Comparison of ENCODE assay signal across 8 cellular contexts in the genomic region with DNA sequence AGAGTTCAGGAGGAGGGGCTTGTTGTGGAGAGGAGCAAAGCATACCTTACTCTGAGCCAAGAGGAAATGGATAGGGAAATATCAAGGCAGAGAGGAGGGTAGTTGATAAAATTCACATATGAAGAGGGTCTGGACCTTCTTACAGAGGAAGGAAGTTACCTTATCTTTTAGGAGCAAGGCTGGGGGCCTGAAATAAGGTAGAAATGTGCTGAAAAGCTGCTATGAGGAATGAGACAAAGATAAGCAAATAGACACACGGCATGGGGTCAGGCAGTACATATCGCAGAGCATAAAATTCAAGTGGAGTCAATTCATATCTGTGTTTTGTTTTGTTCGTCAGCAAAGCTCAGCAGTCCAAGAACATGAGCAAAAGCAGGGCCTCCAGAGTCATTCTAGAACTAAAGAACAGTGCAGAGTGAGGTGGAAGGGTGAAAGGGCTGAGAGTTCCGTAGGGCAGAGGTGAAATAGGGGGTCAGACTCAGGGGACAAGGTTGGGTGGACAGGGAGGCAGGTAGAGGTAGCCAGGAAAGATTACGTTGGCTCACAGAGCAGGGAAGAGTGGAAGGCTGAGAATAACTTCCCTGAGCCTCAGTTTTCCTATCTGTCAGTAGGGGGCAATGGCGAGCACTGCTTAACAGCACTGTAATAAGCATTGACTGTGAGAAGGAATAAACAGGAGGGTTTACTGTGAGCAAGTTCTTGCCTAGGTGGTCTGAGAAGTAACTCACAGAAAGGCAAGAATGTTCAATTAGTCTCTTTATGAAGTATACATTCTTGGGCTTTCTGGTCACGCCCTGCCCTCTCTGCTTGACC. TPM values are rescaled to one million over a fixed set of nuclear protein-coding genes. Genes with fewer than 3 reads are reported as not detected.
A peak's percentile ranks its signal among the peaks of the same experiment; 100 is the strongest.
DNase-seq lines count a peak whose midpoint lies in the region; ATAC-seq and TF ChIP-seq lines count a peak whose summit lies in the region.

No MANE protein-coding gene starts in this region.

- H3K27me3 ChIP-seq in cardiac muscle cell = no peaks in the 10 kb centered on the region

- no peak overlapping the region for H3K27ac ChIP-seq in cardiac muscle cell

- no peak overlapping the region for H3K4me3 ChIP-seq in cardiac muscle cell
- H3K4me3 ChIP-seq in foreskin fibroblast (ENCODE audit: low read depth in 1 of 2, low read length in 2 of 2) = no peak overlapping the region

- H3K36me3 ChIP-seq in cardiac muscle cell = no peaks in the 10 kb centered on the region

- DNase-seq in cardiac muscle cell (ENCODE audit: low read depth in 1 of 2, low spot score in 1 of 2) = peak; percentile 15 to 36
- DNase-seq in cardiac septum (ENCODE audit: low spot score) = no peak
- peak in 1 of 2 donors; percentile 8 for DNase-seq in foreskin fibroblast
- peak; percentile 3 for DNase-seq in stromal cell of bone marrow (ENCODE audit: low read depth)
- DNase-seq in DMS79 treated with DMSO at 0.1 percent for 48 hours (lab: John Stamatoyannopoulos, UW) = no peak

- intact Hi-C loops in cardiac septum (cut with DNase I) = no loop called here

- no peaks in the 10 kb centered on the region for H3K9me3 ChIP-seq in cardiac muscle cell (ENCODE audit: low read depth)

- ATAC-seq in HG02678 (IDR thresholded peaks at IDR 0.05; ENCODE audit: unreplicated experiment) = peak; percentile 49
- ATAC-seq in SK-N-SH treated with all-trans-retinoic acid at 6 μM for 48 hours = peak; percentile 78
- no peak for ATAC-seq in GM18520 (IDR thresholded peaks at IDR 0.05; ENCODE audit: unreplicated experiment)

- H3K4me1 ChIP-seq in cardiac muscle cell (ENCODE audit: low read depth) = no peaks in the 10 kb centered on the region

- peak; percentile 59 for TF ChIP-seq CTCF in cardiac muscle cell (IDR thresholded peaks at IDR 0.05; ENCODE audit: low read depth, low read length)
- peak; percentile 43 for TF ChIP-seq CTCF in foreskin fibroblast (IDR thresholded peaks at IDR 0.05; ENCODE audit: low read depth, low read length)

TF ChIP-seq in SK-N-SH treated with all-trans-retinoic acid at 6 μM for 48 hours, 23 proteins besides CTCF, POLR2A, EP300 and RAD21:
- TF ChIP-seq OSR1 (CRISPR knock-in tag; IDR thresholded peaks at IDR 0.05) = no peak
- TF ChIP-seq, protein P1, sequence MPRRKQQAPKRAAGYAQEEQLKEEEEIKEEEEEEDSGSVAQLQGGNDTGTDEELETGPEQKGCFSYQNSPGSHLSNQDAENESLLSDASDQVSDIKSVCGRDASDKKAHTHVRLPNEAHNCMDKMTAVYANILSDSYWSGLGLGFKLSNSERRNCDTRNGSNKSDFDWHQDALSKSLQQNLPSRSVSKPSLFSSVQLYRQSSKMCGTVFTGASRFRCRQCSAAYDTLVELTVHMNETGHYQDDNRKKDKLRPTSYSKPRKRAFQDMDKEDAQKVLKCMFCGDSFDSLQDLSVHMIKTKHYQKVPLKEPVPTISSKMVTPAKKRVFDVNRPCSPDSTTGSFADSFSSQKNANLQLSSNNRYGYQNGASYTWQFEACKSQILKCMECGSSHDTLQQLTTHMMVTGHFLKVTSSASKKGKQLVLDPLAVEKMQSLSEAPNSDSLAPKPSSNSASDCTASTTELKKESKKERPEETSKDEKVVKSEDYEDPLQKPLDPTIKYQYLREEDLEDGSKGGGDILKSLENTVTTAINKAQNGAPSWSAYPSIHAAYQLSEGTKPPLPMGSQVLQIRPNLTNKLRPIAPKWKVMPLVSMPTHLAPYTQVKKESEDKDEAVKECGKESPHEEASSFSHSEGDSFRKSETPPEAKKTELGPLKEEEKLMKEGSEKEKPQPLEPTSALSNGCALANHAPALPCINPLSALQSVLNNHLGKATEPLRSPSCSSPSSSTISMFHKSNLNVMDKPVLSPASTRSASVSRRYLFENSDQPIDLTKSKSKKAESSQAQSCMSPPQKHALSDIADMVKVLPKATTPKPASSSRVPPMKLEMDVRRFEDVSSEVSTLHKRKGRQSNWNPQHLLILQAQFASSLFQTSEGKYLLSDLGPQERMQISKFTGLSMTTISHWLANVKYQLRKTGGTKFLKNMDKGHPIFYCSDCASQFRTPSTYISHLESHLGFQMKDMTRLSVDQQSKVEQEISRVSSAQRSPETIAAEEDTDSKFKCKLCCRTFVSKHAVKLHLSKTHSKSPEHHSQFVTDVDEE (CRISPR knock-in tag; IDR thresholded peaks at IDR 0.05) = no peak
- TF ChIP-seq ARNTL (CRISPR knock-in tag; IDR thresholded peaks at IDR 0.05; ENCODE audit: borderline replicate concordance, low read depth) = no peak
- TF ChIP-seq ESRRG (CRISPR knock-in tag; IDR thresholded peaks at IDR 0.05) = no peak
- TF ChIP-seq, protein P2, sequence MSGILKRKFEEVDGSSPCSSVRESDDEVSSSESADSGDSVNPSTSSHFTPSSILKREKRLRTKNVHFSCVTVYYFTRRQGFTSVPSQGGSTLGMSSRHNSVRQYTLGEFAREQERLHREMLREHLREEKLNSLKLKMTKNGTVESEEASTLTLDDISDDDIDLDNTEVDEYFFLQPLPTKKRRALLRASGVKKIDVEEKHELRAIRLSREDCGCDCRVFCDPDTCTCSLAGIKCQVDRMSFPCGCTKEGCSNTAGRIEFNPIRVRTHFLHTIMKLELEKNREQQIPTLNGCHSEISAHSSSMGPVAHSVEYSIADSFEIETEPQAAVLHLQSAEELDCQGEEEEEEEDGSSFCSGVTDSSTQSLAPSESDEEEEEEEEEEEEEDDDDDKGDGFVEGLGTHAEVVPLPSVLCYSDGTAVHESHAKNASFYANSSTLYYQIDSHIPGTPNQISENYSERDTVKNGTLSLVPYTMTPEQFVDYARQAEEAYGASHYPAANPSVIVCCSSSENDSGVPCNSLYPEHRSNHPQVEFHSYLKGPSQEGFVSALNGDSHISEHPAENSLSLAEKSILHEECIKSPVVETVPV (CRISPR knock-in tag; IDR thresholded peaks at IDR 0.05) = no peak
- TF ChIP-seq ZNF70 (CRISPR knock-in tag; IDR thresholded peaks at IDR 0.05) = no peak
- no peak for TF ChIP-seq ISL1 (CRISPR knock-in tag; IDR thresholded peaks at IDR 0.05)
- TF ChIP-seq ZNF8 (CRISPR knock-in tag; IDR thresholded peaks at IDR 0.05) = no peak
- TF ChIP-seq ZC3H10 (CRISPR knock-in tag; IDR thresholded peaks at IDR 0.05) = no peak
- TF ChIP-seq, protein P3, sequence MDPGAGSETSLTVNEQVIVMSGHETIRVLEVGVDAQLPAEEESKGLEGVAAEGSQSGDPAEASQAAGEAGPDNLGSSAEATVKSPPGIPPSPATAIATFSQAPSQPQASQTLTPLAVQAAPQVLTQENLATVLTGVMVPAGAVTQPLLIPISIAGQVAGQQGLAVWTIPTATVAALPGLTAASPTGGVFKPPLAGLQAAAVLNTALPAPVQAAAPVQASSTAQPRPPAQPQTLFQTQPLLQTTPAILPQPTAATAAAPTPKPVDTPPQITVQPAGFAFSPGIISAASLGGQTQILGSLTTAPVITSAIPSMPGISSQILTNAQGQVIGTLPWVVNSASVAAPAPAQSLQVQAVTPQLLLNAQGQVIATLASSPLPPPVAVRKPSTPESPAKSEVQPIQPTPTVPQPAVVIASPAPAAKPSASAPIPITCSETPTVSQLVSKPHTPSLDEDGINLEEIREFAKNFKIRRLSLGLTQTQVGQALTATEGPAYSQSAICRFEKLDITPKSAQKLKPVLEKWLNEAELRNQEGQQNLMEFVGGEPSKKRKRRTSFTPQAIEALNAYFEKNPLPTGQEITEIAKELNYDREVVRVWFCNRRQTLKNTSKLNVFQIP (CRISPR knock-in tag; IDR thresholded peaks at IDR 0.05; ENCODE audit: borderline replicate concordance, low read depth) = no peak

RNA-seq across cellular contexts. Expression of a gene that starts 9.2 kb away (rescaled TPM):
- total RNA-seq in cardiac muscle cell (not detected in 2 replicates), cardiac septum (8.1 TPM)
- not detected in 2 replicates for polyA plus RNA-seq in cardiac muscle cell

Comparison
In these comparisons a context has a peak if more than half of its experiments do, and no peak if none do; other contexts are left out.
1. DNase-seq: peak in cardiac muscle cell (2 of 2) and stromal cell of bone marrow (single experiment); none in cardiac septum (single experiment) and DMS79 treated with DMSO at 0.1 percent for 48 hours (single experiment).